In genomic region chr5:35171991-35172390, GRCh38 we compare ENCODE assay signal across 32 cellular contexts. TPM values are rescaled to one million over a fixed set of nuclear protein-coding genes. Genes with fewer than 3 reads are reported as not detected.
"Had no signal": no experiment of that assay in that cellular context is flagged by ENCODE, and none has a peak within 500 bp of the region (broad histone marks: within the 10 kb centered on the region; RNA-seq: fewer than 3 reads in every experiment).

No MANE protein-coding gene starts in this region.

- H3K9ac ChIP-seq: neural progenitor cell had no signal

- H3K9me3 ChIP-seq: ascending aorta, gastrocnemius medialis, thyroid gland had no signal

- H3K27ac ChIP-seq: ascending aorta, cardiac muscle cell, coronary artery, dorsolateral prefrontal cortex, gastrocnemius medialis, neural progenitor cell, right atrium auricular region, thyroid gland had no signal

- H3K4me1 ChIP-seq: ascending aorta, gastrocnemius medialis, neural progenitor cell, right atrium auricular region had no signal

- H3K36me3 ChIP-seq: ascending aorta, cardiac muscle cell, gastrocnemius medialis, neural progenitor cell, right atrium auricular region, thyroid gland had no signal

- H3K4me2 ChIP-seq: neural progenitor cell, smooth muscle cell had no signal

- H3K4me3 ChIP-seq: ascending aorta, cardiac muscle cell, coronary artery, dorsolateral prefrontal cortex, gastrocnemius medialis, neural progenitor cell, right atrium auricular region, smooth muscle cell, thyroid gland had no signal

- H3K27me3 ChIP-seq: ascending aorta, cardiac muscle cell, dorsolateral prefrontal cortex, gastrocnemius medialis, neural progenitor cell, right atrium auricular region, thyroid gland had no signal

- DNase-seq: activated CD4-positive, alpha-beta T cell treated with anti-CD3 and anti-CD28 coated beads for 36 hours; activated CD4-positive, CD25-positive, alpha-beta regulatory T cell; activated CD8-positive, alpha-beta memory T cell treated with anti-CD3 and anti-CD28 coated beads for 24 hours; activated gamma-delta T cell; activated naive CD4-positive, alpha-beta T cell treated with anti-CD3 and anti-CD28 coated beads, Interleukin-2, amount 10 ng/mL, durations not matched to agents 7 days and 5 days; activated naive CD8-positive, alpha-beta T cell treated with anti-CD3 and anti-CD28 coated beads, Interleukin-2, amount 10 ng/mL, durations not matched to agents 7 days and 5 days; cerebellar nuclear complex; dorsolateral prefrontal cortex; effector memory CD4-positive, alpha-beta T cell; erythroblast; gastrocnemius medialis; glutamatergic neuron; islet precursor cell; left cardiac atrium; mammary epithelial cell; natural killer cell; occipital lobe; stimulated activated CD4-positive, alpha-beta T cell treated with anti-CD3 and anti-CD28 coated beads, Interleukin-1b, Interleukin-23, amount 100 ng/mL, for 48 hours; stimulated activated CD4-positive, alpha-beta T cell treated with anti-CD3 and anti-CD28 coated beads, Interleukin-4, amount 100 ng/mL, for 4 hours; stimulated activated CD8-positive, alpha-beta memory T cell treated with anti-CD3 and anti-CD28 coated beads, Interleukin-4, amount 100 ng/mL, for 48 hours; stimulated activated naive CD4-positive, alpha-beta T cell; substantia nigra; T-cell; thyroid gland had no signal

- ATAC-seq: activated CD4-positive, alpha-beta T cell treated with anti-CD3 and anti-CD28 coated beads for 36 hours; gastrocnemius medialis; left cardiac atrium; natural killer cell; T-cell had no signal

RNA-seq across cellular contexts. Expression of gene PRLR, which starts 58.3 kb away (rescaled TPM):
- total RNA-seq: activated naive CD8-positive, alpha-beta T cell treated with anti-CD3 and anti-CD28 coated beads, Interleukin-2, amount 10 ng/mL, durations not matched to agents 7 days and 5 days; activated T-helper 1 cell treated with anti-CD3 and anti-CD28 coated beads, Interleukin-12 subunit alpha, Interleukin-12 subunit beta, Interleukin-2, Interleukin-4 antibody, amounts not matched to agents 30 ng/mL and 10 ng/mL and 1 ng/mL, durations not matched to agents 14 hours and 24 hours and 36 hours; pulmonary artery endothelial cell had no signal
- polyA plus RNA-seq: cardiac muscle cell, mammary epithelial cell had no signal
